In genomic region chr1:11788549-11789053, GRCh38 we compare ENCODE assay signal across 14 cellular contexts. TPM values are rescaled to one million over a fixed set of nuclear protein-coding genes. Genes with fewer than 3 reads are reported as not detected.
DNase-seq lines count a peak whose midpoint lies in the region; ATAC-seq and TF ChIP-seq lines count a peak whose summit lies in the region.
"Had no signal": no experiment of that assay in that cellular context is flagged by ENCODE, and none has a peak within 500 bp of the region (broad histone marks: within the 10 kb centered on the region; RNA-seq: fewer than 3 reads in every experiment).

No MANE protein-coding gene starts in this region.

- intact Hi-C loops in spleen (cut with DNase I; ENCODE audit: low total_unique reads), result no loop called here

- no peaks in the 10 kb centered on the region for H4K20me1 ChIP-seq in GM23338 (replicated peaks; ENCODE audit: insufficient read depth)

- H3F3A ChIP-seq in GM23338 (replicated peaks; ENCODE audit: low read depth), result peaks cover 21% of the 10 kb centered on the region

- H3K36me3 Mint-ChIP-seq in GM23338 (ENCODE audit: low read depth), result peaks cover 12% of the 10 kb centered on the region; the same call in 2 of the 3 replicates
- H3K36me3 Mint-ChIP-seq: natural killer cell treated with Interleukin-12 subunit alpha and Interleukin-12 subunit beta and Interleukin-15 and Interleukin-18, amount 100 ng/mL, for 72 hours had no signal

- no peak overlapping the region for H3K4me3 ChIP-seq in GM23338
- H3K4me3 ChIP-seq in spleen, result no peak overlapping the region

- H3K9me3 Mint-ChIP-seq in GM23338, result no peaks in the 10 kb centered on the region
- H3K9me3 Mint-ChIP-seq: natural killer cell treated with Interleukin-12 subunit alpha and Interleukin-12 subunit beta and Interleukin-15 and Interleukin-18, amount 100 ng/mL, for 72 hours had no signal

- H3K27ac ChIP-seq in GM23338 (ENCODE audit: low read depth) (0 out of 2 replicates have a peak overlapping the region, but pooled peaks have one; percentile 86), cingulate gyrus (ENCODE audit: low read depth, low read length) (peak overlapping the region; percentile 54), spleen (peak overlapping the region; percentile 63 to 91 (median 86))
- H3K27ac ChIP-seq: VCaP had no signal

- TF ChIP-seq CTCF in GM23338 (conservative IDR thresholded peaks at IDR 0.05; ENCODE audit: low read depth in 2 of 2), result no peak
- TF ChIP-seq CTCF in spleen (IDR thresholded peaks at IDR 0.05 in 8 of 11, conservative IDR thresholded peaks at IDR 0.05 in 3 of 11), result no peak

- TF ChIP-seq POLR2A in spleen (IDR thresholded peaks at IDR 0.05), result no peak

- peaks cover 7% of the 10 kb centered on the region for H3K27me3 Mint-ChIP-seq in GM23338 (ENCODE audit: insufficient read depth, low read depth, poor library complexity)
- H3K27me3 Mint-ChIP-seq: natural killer cell treated with Interleukin-12 subunit alpha and Interleukin-12 subunit beta and Interleukin-15 and Interleukin-18, amount 100 ng/mL, for 72 hours had no signal

- H3K9me3 ChIP-seq in spleen, result no peaks in the 10 kb centered on the region

- 83 to 93% (median 86%) methylated on average over 13 to 14 of the region's 14 CpGs for WGBS in spleen, 5 donors

- H2AFZ ChIP-seq in GM23338, result no peak overlapping the region

- H3K4me2 ChIP-seq in GM23338, result no peak overlapping the region

- H3K9me2 ChIP-seq in GM23338 (ENCODE audit: insufficient read depth), result no peaks in the 10 kb centered on the region

- H3K27me3 ChIP-seq in GM23338 (ENCODE audit: insufficient read depth), result no peaks in the 10 kb centered on the region
- no peaks in the 10 kb centered on the region for H3K27me3 ChIP-seq in spleen (replicated peaks in 1 of 7)

- in situ Hi-C loops in KBM-7 (cut with MboI; ENCODE audit: low pct_unique_long_range_greater_than_20kb, low sequenced_read_pairs), result no loop called here

- peaks cover 38% of the 10 kb centered on the region for H3K4me1 ChIP-seq in GM23338 (ENCODE audit: insufficient read depth)
- peaks cover 54 to 94% (median 76%) of the 10 kb centered on the region in 6 donors for H3K4me1 ChIP-seq in spleen

- H3K4me1 Mint-ChIP-seq in GM23338, result peaks cover 35% of the 10 kb centered on the region

- ATAC-seq in GM23338 (no peak), GM19035 (IDR thresholded peaks at IDR 0.05; ENCODE audit: unreplicated experiment) (no peak)
- ATAC-seq: natural killer cell treated with Interleukin-12 subunit alpha and Interleukin-12 subunit beta and Interleukin-15 and Interleukin-18, amount 100 ng/mL, for 72 hours had no signal

- no peaks in the 10 kb centered on the region for H3K36me3 ChIP-seq in GM23338 (ENCODE audit: insufficient read depth)
- peaks cover 0 to 57% (median 33%) of the 10 kb centered on the region in 6 donors for H3K36me3 ChIP-seq in spleen

- no peak overlapping the region for H3K4me3 Mint-ChIP-seq in GM23338
- H3K4me3 Mint-ChIP-seq: natural killer cell treated with Interleukin-12 subunit alpha and Interleukin-12 subunit beta and Interleukin-15 and Interleukin-18, amount 100 ng/mL, for 72 hours had no signal

- no peak overlapping the region for H3K27ac Mint-ChIP-seq in GM23338
- H3K27ac Mint-ChIP-seq: natural killer cell treated with Interleukin-12 subunit alpha and Interleukin-12 subunit beta and Interleukin-15 and Interleukin-18, amount 100 ng/mL, for 72 hours had no signal

- no peaks in the 10 kb centered on the region for H3K79me2 ChIP-seq in GM23338 (replicated peaks; ENCODE audit: insufficient read depth)

- DNase-seq in GM23338 (ENCODE audit: low spot score) (no peak), left kidney (ENCODE audit: low read depth, low spot score) (peak; percentile 45), spleen (peak; percentile 71), KBM-7 (no peak)
- DNase-seq in activated T-cell treated with anti-CD3 and anti-CD28 coated beads, Interleukin-2, amount 50 U/mL, for 48 hours, result no peak
- DNase-seq in stimulated activated CD4-positive, alpha-beta T cell treated with anti-CD3 and anti-CD28 coated beads, Interleukin-1b, Interleukin-23, amount 100 ng/mL, for 48 hours, result no peak
- DNase-seq: foreskin fibroblast, NCI-H1048, NCI-H2227 treated with DMSO at 0.1 percent for 48 hours, OCI-M1 had no signal

TF ChIP-seq in GM23338, 12 proteins besides CTCF, POLR2A, EP300 and RAD21 (continues in another document):
- TF ChIP-seq EZH2 (IDR thresholded peaks at IDR 0.05; ENCODE audit: low read depth, unreplicated experiment) (no peak), ZNF331 (CRISPR knock-in tag; IDR thresholded peaks at IDR 0.05; ENCODE audit: low read depth) (no peak), STAT1 (IDR thresholded peaks at IDR 0.05; ENCODE audit: unreplicated experiment) (no peak), NANOG (IDR thresholded peaks at IDR 0.05; ENCODE audit: borderline replicate concordance) (no peak), ZNF114 (CRISPR knock-in tag; IDR thresholded peaks at IDR 0.05) (no peak), POLR2AphosphoS5 (IDR thresholded peaks at IDR 0.05; ENCODE audit: low read depth) (no peak), REST (IDR thresholded peaks at IDR 0.05; ENCODE audit: unreplicated experiment) (no peak)

RNA-seq across cellular contexts. Expression of gene MTHFR, which starts 17.2 kb away (rescaled TPM):
- total RNA-seq in GM23338 (2014; rRNA removed; shearing (Covaris generic)), result 21.6 and 26.4 TPM in 2 replicates
- polyA plus RNA-seq in GM23338 (2016; fragmentation: Nextera tagmentation; extraction: Ambion mirVana) (5.7 and 6.9 TPM in 2 replicates), spleen (10 to 100 TPM in 1 of 3 donors, 1 to 10 TPM in 2; 6.7 to 23.4 (median 8.3) TPM)
- total RNA-seq in spleen, result 10 to 100 TPM; 46.5 to 79.8 (median 76.0) TPM

RNA-seq across cellular contexts. Expression of gene CLCN6, which starts 17.4 kb away (rescaled TPM):
- total RNA-seq in GM23338 (2014; rRNA removed; shearing (Covaris generic)), result 16.3 and 22.6 TPM in 2 replicates
- polyA plus RNA-seq in GM23338 (2016; fragmentation: Nextera tagmentation; extraction: Ambion mirVana) (13.0 and 16.0 TPM in 2 replicates), spleen (10 to 100 TPM in 2 of 3 donors, 1 to 10 TPM in 1; 6.3 to 13.5 (median 12.4) TPM)
- 10 to 100 TPM; 21.2 to 34.4 (median 27.9) TPM for total RNA-seq in spleen

RNA-seq across cellular contexts. Expression of gene C1orf167, which starts 26.6 kb away (rescaled TPM):
- total RNA-seq in GM23338 (2014; rRNA removed; shearing (Covaris generic)), result 1.7 and 6.0 TPM in 2 replicates
- 2.2 TPM in 2 replicates for polyA plus RNA-seq in GM23338 (2016; fragmentation: Nextera tagmentation; extraction: Ambion mirVana)
- 1 to 10 TPM in 1 of 7 donors, under 1 TPM in 5, not detected in 1; 0.74 to 4.8 (median 0.86) TPM for total RNA-seq in spleen
- 1 to 10 TPM in 2 of 3 donors, under 1 TPM in 1; 0.96 to 1.7 (median 1.7) TPM for polyA plus RNA-seq in spleen
- total RNA-seq: natural killer cell treated with Interleukin-12 subunit alpha and Interleukin-12 subunit beta and Interleukin-15 and Interleukin-18, amount 100 ng/mL, for 72 hours had no signal

RNA-seq across cellular contexts. Expression of gene AGTRAP, which starts 52.7 kb away (rescaled TPM):
- total RNA-seq in GM23338 (2014; rRNA removed; shearing (Covaris generic)), result 88.7 and 102 TPM in 2 replicates
- polyA plus RNA-seq in GM23338 (2016; fragmentation: Nextera tagmentation; extraction: Ambion mirVana) (79.0 and 79.4 TPM in 2 replicates), spleen (10 to 100 TPM; 40.8 to 54.7 (median 50.5) TPM)
- total RNA-seq in spleen, result 100 to 1,000 TPM in 2 of 7 donors, 10 to 100 TPM in 5; 48.5 to 120 (median 64.2) TPM

RNA-seq across cellular contexts. Expression of gene NPPA, which starts 59.0 kb away (rescaled TPM):
- not detected in 2 replicates for total RNA-seq in GM23338 (2014; rRNA removed; shearing (Covaris generic))
- polyA plus RNA-seq in GM23338 (2016; fragmentation: Nextera tagmentation; extraction: Ambion mirVana) (0.29 TPM in 1 of 2 replicates, not detected in the other), spleen (1 to 10 TPM in 1 of 3 donors, under 1 TPM in 2; 0.22 to 2.9 (median 0.24) TPM)
- total RNA-seq in spleen, result 1 to 10 TPM in 1 of 7 donors, not detected in 6; 2.6 TPM
- total RNA-seq: natural killer cell treated with Interleukin-12 subunit alpha and Interleukin-12 subunit beta and Interleukin-15 and Interleukin-18, amount 100 ng/mL, for 72 hours had no signal

Comparison
In these comparisons a context has a peak if more than half of its experiments do, and no peak if none do; other contexts are left out.
1. DNase-seq: peak in left kidney (single experiment) and spleen (single experiment); none in GM23338 (single experiment), activated T-cell treated with anti-CD3 and anti-CD28 coated beads, Interleukin-2, amount 50 U/mL, for 48 hours (0 of 2), KBM-7 (single experiment) and stimulated activated CD4-positive, alpha-beta T cell treated with anti-CD3 and anti-CD28 coated beads, Interleukin-1b, Interleukin-23, amount 100 ng/mL, for 48 hours (single experiment).
2. Peak in every context shown above with its lines, with median percentiles within 50 percentile points of each other: H3K27ac ChIP-seq.